ENCODE assay signal across 1 cellular context in the genomic region with DNA sequence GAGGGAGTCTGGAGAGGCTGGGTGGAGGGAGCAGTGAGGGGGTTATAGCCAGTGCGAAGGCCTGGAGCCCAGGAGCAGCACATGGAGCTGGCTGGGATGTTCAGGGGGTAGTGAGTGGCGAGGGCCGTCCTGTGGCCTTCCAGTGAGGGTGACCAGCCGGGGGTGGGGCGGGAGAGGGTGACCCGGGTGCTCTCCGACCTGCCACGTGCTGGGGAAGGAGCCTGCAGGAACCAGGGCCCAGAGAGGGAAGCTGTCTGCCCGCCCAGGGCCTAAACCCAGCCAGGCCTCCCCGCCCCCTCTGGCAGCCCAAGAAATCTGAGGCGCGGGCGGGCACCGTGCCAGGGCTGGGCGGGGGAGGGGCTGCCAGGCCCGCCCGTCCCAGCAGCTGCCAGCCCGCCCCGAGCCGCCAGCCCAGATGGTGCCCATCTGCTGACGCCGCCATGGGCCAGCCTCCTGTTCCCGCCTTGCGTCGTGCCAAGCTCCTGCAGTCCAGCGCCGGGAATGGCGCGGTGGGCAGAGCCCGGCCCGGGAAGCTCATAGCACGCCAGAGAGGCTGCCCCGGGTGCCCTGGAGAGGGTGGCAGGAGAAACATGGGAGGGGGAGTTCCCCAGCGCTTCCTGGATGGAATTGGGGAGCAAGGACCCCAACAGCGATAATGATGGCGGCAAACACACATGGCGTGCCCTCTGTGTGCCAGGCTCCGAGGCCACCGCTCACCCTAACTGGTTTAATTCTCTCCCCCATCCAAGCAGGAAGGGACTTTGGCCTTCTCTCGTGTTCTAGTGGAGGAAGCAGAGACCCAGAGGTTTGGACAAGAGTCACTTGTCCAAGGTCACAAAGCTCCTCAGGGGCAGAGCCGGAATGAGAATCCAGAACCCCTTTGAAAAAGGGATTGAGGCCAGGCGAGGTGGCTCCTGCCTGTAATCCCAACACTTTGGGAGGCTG.
TF ChIP-seq lines count a peak whose summit lies in the region.

No MANE protein-coding gene starts in this region.

TF ChIP-seq in Ishikawa, 13 proteins besides CTCF, POLR2A, EP300 and RAD21 (continued from another document):
- TF ChIP-seq, protein P1, sequence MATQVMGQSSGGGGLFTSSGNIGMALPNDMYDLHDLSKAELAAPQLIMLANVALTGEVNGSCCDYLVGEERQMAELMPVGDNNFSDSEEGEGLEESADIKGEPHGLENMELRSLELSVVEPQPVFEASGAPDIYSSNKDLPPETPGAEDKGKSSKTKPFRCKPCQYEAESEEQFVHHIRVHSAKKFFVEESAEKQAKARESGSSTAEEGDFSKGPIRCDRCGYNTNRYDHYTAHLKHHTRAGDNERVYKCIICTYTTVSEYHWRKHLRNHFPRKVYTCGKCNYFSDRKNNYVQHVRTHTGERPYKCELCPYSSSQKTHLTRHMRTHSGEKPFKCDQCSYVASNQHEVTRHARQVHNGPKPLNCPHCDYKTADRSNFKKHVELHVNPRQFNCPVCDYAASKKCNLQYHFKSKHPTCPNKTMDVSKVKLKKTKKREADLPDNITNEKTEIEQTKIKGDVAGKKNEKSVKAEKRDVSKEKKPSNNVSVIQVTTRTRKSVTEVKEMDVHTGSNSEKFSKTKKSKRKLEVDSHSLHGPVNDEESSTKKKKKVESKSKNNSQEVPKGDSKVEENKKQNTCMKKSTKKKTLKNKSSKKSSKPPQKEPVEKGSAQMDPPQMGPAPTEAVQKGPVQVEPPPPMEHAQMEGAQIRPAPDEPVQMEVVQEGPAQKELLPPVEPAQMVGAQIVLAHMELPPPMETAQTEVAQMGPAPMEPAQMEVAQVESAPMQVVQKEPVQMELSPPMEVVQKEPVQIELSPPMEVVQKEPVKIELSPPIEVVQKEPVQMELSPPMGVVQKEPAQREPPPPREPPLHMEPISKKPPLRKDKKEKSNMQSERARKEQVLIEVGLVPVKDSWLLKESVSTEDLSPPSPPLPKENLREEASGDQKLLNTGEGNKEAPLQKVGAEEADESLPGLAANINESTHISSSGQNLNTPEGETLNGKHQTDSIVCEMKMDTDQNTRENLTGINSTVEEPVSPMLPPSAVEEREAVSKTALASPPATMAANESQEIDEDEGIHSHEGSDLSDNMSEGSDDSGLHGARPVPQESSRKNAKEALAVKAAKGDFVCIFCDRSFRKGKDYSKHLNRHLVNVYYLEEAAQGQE (IDR thresholded peaks at IDR 0.05; ENCODE audit: low read depth) = no peak
TF ChIP-seq in Ishikawa: peak in this region for 6.
